Comparison of ENCODE assay signal across 24 cellular contexts in genomic region chr21:43762303-43763128, GRCh38. TPM values are rescaled to one million over a fixed set of nuclear protein-coding genes. Genes with fewer than 3 reads are reported as not detected.
DNase-seq lines count a peak whose midpoint lies in the region; ATAC-seq, FAIRE-seq and TF ChIP-seq lines count a peak whose summit lies in the region.
"Had no signal": no experiment of that assay in that cellular context is flagged by ENCODE, and none has a peak within 500 bp of the region (broad histone marks: within the 10 kb centered on the region; RNA-seq: fewer than 3 reads in every experiment).

No MANE protein-coding gene starts in this region.

- H3K14ac ChIP-seq in mesenchymal stem cell (ENCODE audit: low read length in 2 of 2) = no peak overlapping the region

- no peak for ATAC-seq in HepG2
- ATAC-seq: SK-N-SH treated with all-trans-retinoic acid at 6 μM for 48 hours, T-cell had no signal

- H3K18ac ChIP-seq in mesenchymal stem cell (ENCODE audit: low read depth in 1 of 2, low read length in 2 of 2) = no peak overlapping the region

- H2BK15ac ChIP-seq in mesenchymal stem cell (ENCODE audit: low read depth, poor library complexity, severe bottlenecking) = no peak overlapping the region

- no peak overlapping the region for H2BK12ac ChIP-seq in mesenchymal stem cell (ENCODE audit: low read length in 2 of 2)

- no peak overlapping the region for H3K4ac ChIP-seq in mesenchymal stem cell (ENCODE audit: low read depth in 1 of 2, low read length in 2 of 2)

- H3K4me3 ChIP-seq in HEK293 (ENCODE audit: low read depth, low read length) (no peak overlapping the region), bronchial epithelial cell (ENCODE audit: low read depth, low read length) (no peak overlapping the region), HepG2 (replicated peaks in 1 of 3; ENCODE audit: insufficient read depth in 1 of 3, low read depth in 2 of 3, low read length in 3 of 3) (no peak overlapping the region), mesenchymal stem cell (ENCODE audit: insufficient read depth in 1 of 2, low read depth in 1 of 2, low read length in 2 of 2) (no peak overlapping the region)
- H3K4me3 ChIP-seq: Peyer's patch had no signal

- H3K9me3 ChIP-seq in HEK293 (ENCODE audit: control insufficient read depth, insufficient read depth, low read depth, low read length) = no peaks in the 10 kb centered on the region
- no peaks in the 10 kb centered on the region for H3K9me3 ChIP-seq in HepG2 (ENCODE audit: low read length)
- peaks cover 4% of the 10 kb centered on the region for H3K9me3 ChIP-seq in mesenchymal stem cell (ENCODE audit: control insufficient read depth, low read length)
- H3K9me3 ChIP-seq: Peyer's patch had no signal

- POLR2A ChIA-PET in HEK293 (lab: Yijun Ruan, JAX) (no interaction called here), HepG2 (lab: Yijun Ruan, JAX) (no interaction called here)

- no peaks in the 10 kb centered on the region for H3K4me1 ChIP-seq in HEK293 (ENCODE audit: control insufficient read depth, insufficient read depth, low read length)
- H3K4me1 ChIP-seq in HepG2 (ENCODE audit: insufficient read depth, low read length) = peaks cover 11% of the 10 kb centered on the region
- peaks cover 20% of the 10 kb centered on the region for H3K4me1 ChIP-seq in mesenchymal stem cell (ENCODE audit: control insufficient read depth, insufficient read depth, low read depth, low read length)

- no TSS peak for BruUV-seq in HepG2 (replicated peaks; lab: Mats Ljungman, UMichigan)

- FAIRE-seq in bronchial epithelial cell (lab: Jason Lieb, UNC) = peak; percentile 96
- no peak for FAIRE-seq in HepG2 (lab: Jason Lieb, UNC)
- FAIRE-seq: D721Med had no signal

- in situ Hi-C loops in HepG2 (cut with HindIII; ENCODE audit: extremely low pct_ligation_motif_present, low pct_unique_long_range_greater_than_20kb) (no loop called here), KBM-7 (cut with MboI; ENCODE audit: low pct_unique_long_range_greater_than_20kb, low sequenced_read_pairs) (no loop called here)

- no peak overlapping the region for H3K4me2 ChIP-seq in HepG2 (ENCODE audit: low read depth, low read length)
- H3K4me2 ChIP-seq in mesenchymal stem cell (ENCODE audit: low read length, poor library complexity, severe bottlenecking) = no peak overlapping the region

- CTCF ChIA-PET in HEK293 (lab: Yijun Ruan, JAX) = interaction anchor here (0.6 kb wide), 1 partner anchor 667 kb away, joined by 5 read pairs; no protein-coding TSS in a partner anchor
- CTCF ChIA-PET in HepG2 (lab: Yijun Ruan, JAX; ENCODE audit: low intra/inter-chr PET ratio, low total read pairs) = no interaction called here

- intact Hi-C loops in HepG2 (cut with micrococcal nuclease; ENCODE audit: unreplicated experiment) = no loop called here

- no peaks in the 10 kb centered on the region for H3K27me3 ChIP-seq in bronchial epithelial cell (ENCODE audit: control insufficient read depth, insufficient read depth, low read length)
- no peaks in the 10 kb centered on the region for H3K27me3 ChIP-seq in HepG2 (ENCODE audit: control insufficient read depth in 1 of 2, insufficient read depth in 2 of 2, low read length in 2 of 2)
- no peaks in the 10 kb centered on the region for H3K27me3 ChIP-seq in mesenchymal stem cell (ENCODE audit: control insufficient read depth in 1 of 2, insufficient read depth in 1 of 2, low read length in 2 of 2)
- H3K27me3 ChIP-seq: Peyer's patch had no signal

- TF ChIP-seq EP300 in HepG2 (IDR thresholded peaks at IDR 0.05; ENCODE audit: low read depth in 2 of 2, low read length in 2 of 2) (no peak), HepG2 (CRISPR knock-in tag; IDR thresholded peaks at IDR 0.05; ENCODE audit: borderline replicate concordance) (no peak)

- no peak overlapping the region for H3K23ac ChIP-seq in mesenchymal stem cell (ENCODE audit: low read length in 2 of 2)

- H2BK120ac ChIP-seq in mesenchymal stem cell (ENCODE audit: low read depth, low read length) = no peak overlapping the region

- DNase-seq in NCI-H2196 treated with DMSO at 0.1 percent for 48 hours (lab: John Stamatoyannopoulos, UW; ENCODE audit: unreplicated experiment) (peak; percentile 58), bronchial epithelial cell (ENCODE audit: low read depth) (peak; percentile 77), HepG2 (ENCODE audit: low spot score) (no peak), NCI-H1092 (lab: John Stamatoyannopoulos, UW) (no peak), KBM-7 (no peak), mesenchymal stem cell (no peak)
- DNase-seq in stimulated activated naive CD4-positive, alpha-beta T cell treated with Interleukin-2 at 50 U/mL for 16 hours (lab: John Stamatoyannopoulos, UW) = no peak
- DNase-seq: C1 segment of cervical spinal cord; CD8-positive, alpha-beta memory T cell; DMS79 treated with DMSO at 0.1 percent for 48 hours; H7; Karpas-422; MM.1S; NCI-H1092 treated with DMSO at 0.1 percent for 48 hours; NCI-H146; NCI-H2081 treated with DMSO at 0.1 percent for 48 hours; NCI-H2227 treated with DMSO at 0.1 percent for 48 hours; NCI-H526; Peyer's patch; SIG-M5; T-cell had no signal

- no peak overlapping the region for H3K27ac ChIP-seq in HEK293 (ENCODE audit: extremely low read depth, low read depth, low read length)
- H3K27ac ChIP-seq in HepG2 (ENCODE audit: extremely low read length, insufficient read depth, low read length) = no peak overlapping the region
- H3K27ac ChIP-seq in mesenchymal stem cell (ENCODE audit: low read length, poor library complexity, severe bottlenecking) = no peak overlapping the region
- H3K27ac ChIP-seq: Peyer's patch had no signal

- no peak for TF ChIP-seq CTCF in HEK293 (tag by site-specific recombination; IDR thresholded peaks at IDR 0.05)
- TF ChIP-seq CTCF in bronchial epithelial cell (IDR thresholded peaks at IDR 0.05; ENCODE audit: insufficient read depth, low read length, severe bottlenecking) = no peak
- TF ChIP-seq CTCF in HepG2 (CRISPR knock-in tag; IDR thresholded peaks at IDR 0.05) = no peak

- peaks cover 12% of the 10 kb centered on the region for H3K79me1 ChIP-seq in mesenchymal stem cell (replicated peaks; ENCODE audit: low read length, poor library complexity, severe bottlenecking)

- no peak overlapping the region for H2AFZ ChIP-seq in HepG2 (ENCODE audit: low read length)
- no peak overlapping the region for H2AFZ ChIP-seq in mesenchymal stem cell (ENCODE audit: low read depth, low read length)

- H4K91ac ChIP-seq in mesenchymal stem cell (ENCODE audit: low read length) = no peak overlapping the region

- H3K9ac ChIP-seq in HepG2 (ENCODE audit: insufficient read depth, low read depth, low read length) (no peak overlapping the region), mesenchymal stem cell (ENCODE audit: low read length) (no peak overlapping the region)

- H3K79me2 ChIP-seq in HepG2 (ENCODE audit: insufficient read depth, low read length) = no peaks in the 10 kb centered on the region

- peak in 1 of 2 experiments; percentile 13; a peak in 1 of 4 replicates for TF ChIP-seq POLR2A in HepG2 (IDR thresholded peaks at IDR 0.05; ENCODE audit: insufficient read depth in 1 of 2, low read depth in 2 of 2, low read length in 2 of 2)

- TF ChIP-seq RAD21 in HepG2 (CRISPR knock-in tag; IDR thresholded peaks at IDR 0.05) = no peak

- H2BK5ac ChIP-seq in mesenchymal stem cell (ENCODE audit: low read depth, low read length, poor library complexity, severe bottlenecking) = no peak overlapping the region

- no peaks in the 10 kb centered on the region for H4K20me1 ChIP-seq in HepG2 (ENCODE audit: insufficient read depth, low read length)

- H4K8ac ChIP-seq in mesenchymal stem cell (ENCODE audit: low read length) = no peak overlapping the region

- peaks cover 0 to 50% of the 10 kb centered on the region in 2 experiments; a peak in 1 of 3 replicates for H3K36me3 ChIP-seq in HEK293 (ENCODE audit: control insufficient read depth in 2 of 2, insufficient read depth in 1 of 2, low read length in 2 of 2)
- H3K36me3 ChIP-seq in bronchial epithelial cell (ENCODE audit: control insufficient read depth, insufficient read depth, low read length) = peaks cover 7% of the 10 kb centered on the region
- peaks cover 3 to 11% of the 10 kb centered on the region in 2 experiments; a peak in 4 of 5 replicates for H3K36me3 ChIP-seq in HepG2 (replicated peaks in 1 of 2; ENCODE audit: control insufficient read depth in 1 of 2, insufficient read depth in 2 of 2, low read length in 2 of 2)
- peaks cover 40 to 61% of the 10 kb centered on the region in 2 experiments for H3K36me3 ChIP-seq in mesenchymal stem cell (ENCODE audit: control insufficient read depth in 1 of 2, insufficient read depth in 2 of 2, low read depth in 1 of 2, low read length in 2 of 2)

- WGBS in HepG2 (ENCODE audit: low lambda C conversion rate) = 96% methylated on average over 10 of the region's 15 CpGs
- 96% methylated on average over 15 of the region's 15 CpGs for WGBS in mesenchymal stem cell

- no peak overlapping the region for H2AK5ac ChIP-seq in mesenchymal stem cell (ENCODE audit: low read length, severe bottlenecking)

RNA-seq across cellular contexts. Expression of gene CSTB, which starts 13.6 kb away (rescaled TPM):
- total RNA-seq in bronchial epithelial cell = 31.3 and 139 TPM in 2 replicates
- total RNA-seq in HepG2 (2016; rRNA removed; fragmentation: Illumina TruSeq; extraction: Trizol) = 11.7 and 15.8 TPM in 2 replicates
- total RNA-seq in HepG2 (2016; cell fraction: cytosol; rRNA removed; fragmentation: Illumina TruSeq; extraction: Trizol; ENCODE audit: low read depth) = 8.0 and 9.1 TPM in 2 replicates
- total RNA-seq in HepG2 (2016; cell fraction: insoluble cytoplasmic fraction; rRNA removed; fragmentation: Illumina TruSeq; extraction: Trizol) = 11.9 and 14.9 TPM in 2 replicates
- 9.8 and 11.8 TPM in 2 replicates for total RNA-seq in HepG2 (2016; cell fraction: membrane; rRNA removed; fragmentation: Illumina TruSeq; extraction: Trizol)
- 6.6 and 7.1 TPM in 2 replicates for total RNA-seq in HepG2 (2016; cell fraction: nucleus; rRNA removed; fragmentation: Illumina TruSeq; extraction: Trizol)
- polyA plus RNA-seq in HepG2 (2011; rRNA removed) = 94.1 and 110 TPM in 2 replicates
- 129 and 137 TPM in 2 replicates for polyA plus RNA-seq in HepG2 (2011; cell fraction: cytosol; rRNA removed)
- 53.4 and 59.2 TPM in 2 replicates for polyA plus RNA-seq in HepG2 (2011; cell fraction: nucleus; rRNA removed)
- polyA plus RNA-seq in HepG2 (2012) = 58.7 and 69.9 TPM in 2 replicates
- 34.3 and 43.0 TPM in 2 replicates for polyA plus RNA-seq in HepG2 (2016; cell fraction: cytosol; fragmentation: Illumina TruSeq; extraction: Trizol; ENCODE audit: low read depth)
- 53.0 and 57.2 TPM in 2 replicates for polyA plus RNA-seq in HepG2 (2016; cell fraction: insoluble cytoplasmic fraction; fragmentation: Illumina TruSeq; extraction: Trizol; ENCODE audit: low read depth)
- polyA plus RNA-seq in HepG2 (2016; cell fraction: membrane; fragmentation: Illumina TruSeq; extraction: Trizol; ENCODE audit: low read depth) = 32.8 and 40.2 TPM in 2 replicates
- polyA plus RNA-seq in HepG2 (2016; cell fraction: nucleus; fragmentation: Illumina TruSeq; extraction: Trizol; ENCODE audit: insufficient read depth, low read depth) = 34.9 and 36.2 TPM in 2 replicates
- 37.2 and 51.7 TPM in 2 replicates for polyA minus RNA-seq in HepG2 (2011; rRNA and poly(A)+ RNA removed; ENCODE audit: low replicate concordance)
- polyA minus RNA-seq in HepG2 (2011; cell fraction: cytosol; rRNA and poly(A)+ RNA removed) = 24.0 and 25.6 TPM in 2 replicates
- polyA minus RNA-seq in HepG2 (2011; cell fraction: nucleus; rRNA and poly(A)+ RNA removed) = 9.0 and 15.4 TPM in 2 replicates
- 276 TPM for polyA plus RNA-seq in mesenchymal stem cell (2013, experiment 1 of 2)
- 282 TPM for polyA plus RNA-seq in mesenchymal stem cell (2013, experiment 2 of 2)

RNA-seq across cellular contexts. Expression of gene RRP1, which starts 26.9 kb away (rescaled TPM):
- total RNA-seq in bronchial epithelial cell = 27.1 and 34.5 TPM in 2 replicates
- 24.6 and 35.1 TPM in 2 replicates for total RNA-seq in HepG2 (2016; rRNA removed; fragmentation: Illumina TruSeq; extraction: Trizol)
- total RNA-seq in HepG2 (2016; cell fraction: cytosol; rRNA removed; fragmentation: Illumina TruSeq; extraction: Trizol; ENCODE audit: low read depth) = 16.9 and 17.1 TPM in 2 replicates
- 24.1 and 32.9 TPM in 2 replicates for total RNA-seq in HepG2 (2016; cell fraction: insoluble cytoplasmic fraction; rRNA removed; fragmentation: Illumina TruSeq; extraction: Trizol)
- total RNA-seq in HepG2 (2016; cell fraction: membrane; rRNA removed; fragmentation: Illumina TruSeq; extraction: Trizol) = 10.3 and 11.2 TPM in 2 replicates
- 29.9 and 34.8 TPM in 2 replicates for total RNA-seq in HepG2 (2016; cell fraction: nucleus; rRNA removed; fragmentation: Illumina TruSeq; extraction: Trizol)
- polyA plus RNA-seq in HepG2 (2011; rRNA removed) = 20.1 and 22.2 TPM in 2 replicates
- polyA plus RNA-seq in HepG2 (2011; cell fraction: cytosol; rRNA removed) = 11.2 and 11.3 TPM in 2 replicates
- polyA plus RNA-seq in HepG2 (2011; cell fraction: nucleus; rRNA removed) = 110 and 114 TPM in 2 replicates
- 22.7 and 27.0 TPM in 2 replicates for polyA plus RNA-seq in HepG2 (2012)
- 3.0 and 3.7 TPM in 2 replicates for polyA plus RNA-seq in HepG2 (2016; cell fraction: cytosol; fragmentation: Illumina TruSeq; extraction: Trizol; ENCODE audit: low read depth)
- polyA plus RNA-seq in HepG2 (2016; cell fraction: insoluble cytoplasmic fraction; fragmentation: Illumina TruSeq; extraction: Trizol; ENCODE audit: low read depth) = 25.7 and 32.8 TPM in 2 replicates
- 4.3 and 6.1 TPM in 2 replicates for polyA plus RNA-seq in HepG2 (2016; cell fraction: membrane; fragmentation: Illumina TruSeq; extraction: Trizol; ENCODE audit: low read depth)
- polyA plus RNA-seq in HepG2 (2016; cell fraction: nucleus; fragmentation: Illumina TruSeq; extraction: Trizol; ENCODE audit: insufficient read depth, low read depth) = 70.6 and 74.1 TPM in 2 replicates
- 9.8 and 26.9 TPM in 2 replicates for polyA minus RNA-seq in HepG2 (2011; rRNA and poly(A)+ RNA removed; ENCODE audit: low replicate concordance)
- polyA minus RNA-seq in HepG2 (2011; cell fraction: cytosol; rRNA and poly(A)+ RNA removed) = 5.9 and 9.7 TPM in 2 replicates
- polyA minus RNA-seq in HepG2 (2011; cell fraction: nucleus; rRNA and poly(A)+ RNA removed) = 27.0 and 37.2 TPM in 2 replicates
- polyA plus RNA-seq in mesenchymal stem cell (2013, experiment 1 of 2) = 14.5 TPM
- polyA plus RNA-seq in mesenchymal stem cell (2013, experiment 2 of 2) = 14.1 TPM

RNA-seq across cellular contexts. Expression of gene PDXK, which starts 43.6 kb away (rescaled TPM):
- total RNA-seq in bronchial epithelial cell = 535 and 591 TPM in 2 replicates
- 114 and 151 TPM in 2 replicates for total RNA-seq in HepG2 (2016; rRNA removed; fragmentation: Illumina TruSeq; extraction: Trizol)
- total RNA-seq in HepG2 (2016; cell fraction: cytosol; rRNA removed; fragmentation: Illumina TruSeq; extraction: Trizol; ENCODE audit: low read depth) = 28.6 and 35.2 TPM in 2 replicates
- 115 and 149 TPM in 2 replicates for total RNA-seq in HepG2 (2016; cell fraction: insoluble cytoplasmic fraction; rRNA removed; fragmentation: Illumina TruSeq; extraction: Trizol)
- 62.0 and 68.5 TPM in 2 replicates for total RNA-seq in HepG2 (2016; cell fraction: membrane; rRNA removed; fragmentation: Illumina TruSeq; extraction: Trizol)
- 61.1 and 71.3 TPM in 2 replicates for total RNA-seq in HepG2 (2016; cell fraction: nucleus; rRNA removed; fragmentation: Illumina TruSeq; extraction: Trizol)
- polyA plus RNA-seq in HepG2 (2011; rRNA removed) = 165 and 184 TPM in 2 replicates
- 146 and 162 TPM in 2 replicates for polyA plus RNA-seq in HepG2 (2011; cell fraction: cytosol; rRNA removed)
- polyA plus RNA-seq in HepG2 (2011; cell fraction: nucleus; rRNA removed) = 215 and 264 TPM in 2 replicates
- polyA plus RNA-seq in HepG2 (2012) = 82.4 and 87.9 TPM in 2 replicates
- polyA plus RNA-seq in HepG2 (2016; cell fraction: cytosol; fragmentation: Illumina TruSeq; extraction: Trizol; ENCODE audit: low read depth) = 45.4 and 55.7 TPM in 2 replicates
- polyA plus RNA-seq in HepG2 (2016; cell fraction: insoluble cytoplasmic fraction; fragmentation: Illumina TruSeq; extraction: Trizol; ENCODE audit: low read depth) = 135 and 141 TPM in 2 replicates
- 56.2 and 56.5 TPM in 2 replicates for polyA plus RNA-seq in HepG2 (2016; cell fraction: membrane; fragmentation: Illumina TruSeq; extraction: Trizol; ENCODE audit: low read depth)
- 113 and 114 TPM in 2 replicates for polyA plus RNA-seq in HepG2 (2016; cell fraction: nucleus; fragmentation: Illumina TruSeq; extraction: Trizol; ENCODE audit: insufficient read depth, low read depth)
- polyA minus RNA-seq in HepG2 (2011; rRNA and poly(A)+ RNA removed; ENCODE audit: low replicate concordance) = 159 and 241 TPM in 2 replicates
- polyA minus RNA-seq in HepG2 (2011; cell fraction: cytosol; rRNA and poly(A)+ RNA removed) = 48.1 and 61.1 TPM in 2 replicates
- polyA minus RNA-seq in HepG2 (2011; cell fraction: nucleus; rRNA and poly(A)+ RNA removed) = 60.5 and 61.0 TPM in 2 replicates
- polyA plus RNA-seq in mesenchymal stem cell (2013, experiment 1 of 2) = 72.9 TPM
- 72.1 TPM for polyA plus RNA-seq in mesenchymal stem cell (2013, experiment 2 of 2)

Comparison
In these comparisons a context has a peak if more than half of its experiments do, and no peak if none do; other contexts are left out.
1. DNase-seq: peak in NCI-H2196 treated with DMSO at 0.1 percent for 48 hours (single experiment) and bronchial epithelial cell (single experiment); none in HepG2 (single experiment), NCI-H1092 (single experiment), KBM-7 (single experiment), stimulated activated naive CD4-positive, alpha-beta T cell treated with Interleukin-2 at 50 U/mL for 16 hours (single experiment) and mesenchymal stem cell (single experiment).